Comparison of ENCODE assay signal across 12 cellular contexts in genomic region chr7:53218730-53219504, GRCh38.
A peak's percentile ranks its signal among the peaks of the same experiment; 100 is the strongest.
DNase-seq lines count a peak whose midpoint lies in the region; ATAC-seq and TF ChIP-seq lines count a peak whose summit lies in the region.
"Had no signal": no experiment of that assay in that cellular context is flagged by ENCODE, and none has a peak within 500 bp of the region (broad histone marks: within the 10 kb centered on the region; RNA-seq: fewer than 3 reads in every experiment).

No MANE protein-coding gene starts in this region.

- in situ Hi-C loops in astrocyte of the cerebellum (cut with HindIII; ENCODE audit: low sequenced_read_pairs), result no loop called here

- peak; percentile 46 to 94 (median 74) for ATAC-seq in heart right ventricle
- no peak for ATAC-seq in thoracic aorta (ENCODE audit: insufficient number of reproducible peaks, low FRiP score, low read depth)
- no peak for ATAC-seq in GM19351 (IDR thresholded peaks at IDR 0.05; ENCODE audit: unreplicated experiment)
- no peak for ATAC-seq in HG03460 (IDR thresholded peaks at IDR 0.05; ENCODE audit: unreplicated experiment)

- H3K4me3 Mint-ChIP-seq in mesothelial cell of epicardium, result peak overlapping the region; percentile 84
- H3K4me3 Mint-ChIP-seq: activated naive CD8-positive, alpha-beta T cell treated with anti-CD3 and anti-CD28 coated beads for 36 hours had no signal

- WGBS in heart right ventricle, 2 donors, result 4 to 6% methylated on average over 46 of the region's 46 CpGs

- H3K4me3 ChIP-seq in astrocyte of the cerebellum (ENCODE audit: low read depth, low read length), result peak overlapping the region; percentile 52
- H3K4me3 ChIP-seq in heart right ventricle, result peak overlapping the region; percentile 14 to 56 (median 44)
- H3K4me3 ChIP-seq in thoracic aorta, result peak overlapping the region; percentile 77

- H3K4me1 ChIP-seq in heart right ventricle (no peaks in the 10 kb centered on the region), thoracic aorta (ENCODE audit: control insufficient read depth in 1 of 2, low read depth in 2 of 2) (no peaks in the 10 kb centered on the region)

- H3K36me3 Mint-ChIP-seq in mesothelial cell of epicardium, result peaks cover 9% of the 10 kb centered on the region
- H3K36me3 Mint-ChIP-seq: activated naive CD8-positive, alpha-beta T cell treated with anti-CD3 and anti-CD28 coated beads for 36 hours had no signal

- H3K9me3 Mint-ChIP-seq in mesothelial cell of epicardium, result peaks cover 21% of the 10 kb centered on the region

- peak overlapping the region in 1 of 10 donors; percentile 31 for H3K27ac ChIP-seq in heart right ventricle
- H3K27ac ChIP-seq in thoracic aorta, result no peak overlapping the region

- peaks cover 4% of the 10 kb centered on the region for H3K4me1 Mint-ChIP-seq in mesothelial cell of epicardium
- H3K4me1 Mint-ChIP-seq: activated naive CD8-positive, alpha-beta T cell treated with anti-CD3 and anti-CD28 coated beads for 36 hours had no signal

- H3K27ac Mint-ChIP-seq in mesothelial cell of epicardium, result no peak overlapping the region
- H3K27ac Mint-ChIP-seq: activated naive CD8-positive, alpha-beta T cell treated with anti-CD3 and anti-CD28 coated beads for 36 hours had no signal

- no peaks in the 10 kb centered on the region for H3K36me3 ChIP-seq in heart right ventricle
- H3K36me3 ChIP-seq in thoracic aorta, result no peaks in the 10 kb centered on the region

- H3K9me3 ChIP-seq in heart right ventricle, result peaks cover 0 to 36% (median 15%) of the 10 kb centered on the region in 11 donors
- H3K9me3 ChIP-seq in thoracic aorta, result peaks cover 8% of the 10 kb centered on the region

- intact Hi-C loops in heart right ventricle (cut with DNase I), result no loop called here

- TF ChIP-seq CTCF in astrocyte of the cerebellum (IDR thresholded peaks at IDR 0.05; ENCODE audit: low read depth, low read length, missing control alignments) (no peak), heart right ventricle (IDR thresholded peaks at IDR 0.05) (peak in 2 of 9 donors; percentile 16 to 21), mesothelial cell of epicardium (IDR thresholded peaks at IDR 0.05; ENCODE audit: unreplicated experiment) (no peak), thoracic aorta (IDR thresholded peaks at IDR 0.05) (no peak)

- peaks cover 0 to 4% (median 0%) of the 10 kb centered on the region in 7 donors for H3K27me3 ChIP-seq in heart right ventricle
- no peaks in the 10 kb centered on the region for H3K27me3 ChIP-seq in thoracic aorta (replicated peaks; ENCODE audit: insufficient read depth)

- peaks cover 18% of the 10 kb centered on the region for H3K27me3 Mint-ChIP-seq in mesothelial cell of epicardium (ENCODE audit: low read depth)

- peak; percentile 1 for DNase-seq in astrocyte of the cerebellum (ENCODE audit: low read depth)
- peak in 1 of 2 donors; percentile 14 for DNase-seq in heart right ventricle
- peak in 1 of 2 experiments; percentile 64 for DNase-seq in mesothelial cell of epicardium (ENCODE audit: low spot score in 2 of 2, unreplicated experiment in 2 of 2)
- DNase-seq in thoracic aorta (ENCODE audit: low spot score), result no peak
- DNase-seq in hippocampal formation (lab: John Stamatoyannopoulos, UW), result no peak
- DNase-seq in Ammon's horn (ENCODE audit: low spot score), result no peak
- DNase-seq: activated naive CD8-positive, alpha-beta T cell treated with anti-CD3 and anti-CD28 coated beads for 36 hours; HCEC 1CT; KG1; NCI-H2081 had no signal

Comparison
In these comparisons a context has a peak if more than half of its experiments do, and no peak if none do; other contexts are left out.
1. ATAC-seq: peak in heart right ventricle (8 of 8); none in thoracic aorta (single experiment), GM19351 (single experiment) and HG03460 (single experiment).
2. Peak in every context shown above with its lines, with median percentiles within 50 percentile points of each other: H3K4me3 ChIP-seq.